ENCODE assay signal across 9 cellular contexts in genomic region chr7:105932835-105933477, GRCh38. TPM values are rescaled to one million over a fixed set of nuclear protein-coding genes. Genes with fewer than 3 reads are reported as not detected.
DNase-seq lines count a peak whose midpoint lies in the region; ATAC-seq, FAIRE-seq and TF ChIP-seq lines count a peak whose summit lies in the region.
"Had no signal": no experiment of that assay in that cellular context is flagged by ENCODE, and none has a peak within 500 bp of the region (broad histone marks: within the 10 kb centered on the region; RNA-seq: fewer than 3 reads in every experiment).

No MANE protein-coding gene starts in this region.

- H3K27ac ChIP-seq in gastroesophageal sphincter (peak overlapping the region; percentile 60 to 79 (median 79)), skeletal muscle tissue (ENCODE audit: low read depth, low read length) (peak overlapping the region; percentile 59)
- H3K27ac ChIP-seq: cardiac muscle cell had no signal

- peak; percentile 97 for DNase-seq in GM04503 (ENCODE audit: low read depth)
- DNase-seq in SW480 (ENCODE audit: low spot score): peak; percentile 99
- no peak for DNase-seq in GM12891 (ENCODE audit: insufficient read length, low spot score)
- no peak for DNase-seq in NOMO-1 treated with DMSO at 0.1 percent for 48 hours (lab: John Stamatoyannopoulos, UW; ENCODE audit: unreplicated experiment)
- no peak for DNase-seq in activated CD8-positive, alpha-beta memory T cell treated with anti-CD3 and anti-CD28 coated beads, Interleukin-2, amount 10 ng/mL, durations not matched to agents 7 days and 5 days

- H3K9ac ChIP-seq in skeletal muscle tissue (ENCODE audit: low read depth in 1 of 3, low read length in 3 of 3): no peak overlapping the region

- peaks cover 29% of the 10 kb centered on the region for H3K27me3 Mint-ChIP-seq in activated CD8-positive, alpha-beta memory T cell treated with anti-CD3 and anti-CD28 coated beads, Interleukin-2, amount 10 ng/mL, durations not matched to agents 7 days and 5 days

- H3K9me3 Mint-ChIP-seq in activated CD8-positive, alpha-beta memory T cell treated with anti-CD3 and anti-CD28 coated beads, Interleukin-2, amount 10 ng/mL, durations not matched to agents 7 days and 5 days (ENCODE audit: low read depth): no peaks in the 10 kb centered on the region

- no peak for TF ChIP-seq POLR2A in gastroesophageal sphincter (IDR thresholded peaks at IDR 0.05)
- no peak for TF ChIP-seq POLR2A in GM12891 (IDR thresholded peaks at IDR 0.05; ENCODE audit: low read depth, low read length)

- peaks cover 2 to 35% (median 16%) of the 10 kb centered on the region in 3 donors for H3K4me1 ChIP-seq in gastroesophageal sphincter
- peaks cover 0 to 9% (median 0%) of the 10 kb centered on the region in 3 donors for H3K4me1 ChIP-seq in skeletal muscle tissue (ENCODE audit: control insufficient read depth in 3 of 3, insufficient read depth in 3 of 3, low read length in 3 of 3)

- FAIRE-seq in GM12891 (lab: Jason Lieb, UNC): no peak

- H3K4me3 Mint-ChIP-seq in activated CD8-positive, alpha-beta memory T cell treated with anti-CD3 and anti-CD28 coated beads, Interleukin-2, amount 10 ng/mL, durations not matched to agents 7 days and 5 days: no peak overlapping the region

- H3K9me3 ChIP-seq in gastroesophageal sphincter (no peaks in the 10 kb centered on the region), skeletal muscle tissue (ENCODE audit: control insufficient read depth in 3 of 3, low read length in 3 of 3) (no peaks in the 10 kb centered on the region)

- H3K4me3 ChIP-seq in gastroesophageal sphincter: no peak overlapping the region
- no peak overlapping the region for H3K4me3 ChIP-seq in skeletal muscle tissue (ENCODE audit: low read length in 3 of 3)
- H3K4me3 ChIP-seq: cardiac muscle cell had no signal

- WGBS in gastroesophageal sphincter (ENCODE audit: low coverage in 1 of 2), 2 donors: 8 to 12% methylated on average over 3 to 8 of the region's 8 CpGs

- H3K27me3 ChIP-seq in gastroesophageal sphincter: no peaks in the 10 kb centered on the region
- H3K27me3 ChIP-seq in skeletal muscle tissue (ENCODE audit: control insufficient read depth in 3 of 3, insufficient read depth in 3 of 3, low read length in 3 of 3): no peaks in the 10 kb centered on the region
- H3K27me3 ChIP-seq: cardiac muscle cell had no signal

- no peaks in the 10 kb centered on the region for H3K4me1 Mint-ChIP-seq in activated CD8-positive, alpha-beta memory T cell treated with anti-CD3 and anti-CD28 coated beads, Interleukin-2, amount 10 ng/mL, durations not matched to agents 7 days and 5 days

- no peak for TF ChIP-seq EP300 in gastroesophageal sphincter (IDR thresholded peaks at IDR 0.05)

- H3K36me3 Mint-ChIP-seq in activated CD8-positive, alpha-beta memory T cell treated with anti-CD3 and anti-CD28 coated beads, Interleukin-2, amount 10 ng/mL, durations not matched to agents 7 days and 5 days: no peaks in the 10 kb centered on the region

- H3K27ac Mint-ChIP-seq in activated CD8-positive, alpha-beta memory T cell treated with anti-CD3 and anti-CD28 coated beads, Interleukin-2, amount 10 ng/mL, durations not matched to agents 7 days and 5 days: no peak overlapping the region

- CTCF ChIA-PET in activated CD8-positive, alpha-beta memory T cell treated with anti-CD3 and anti-CD28 coated beads, Interleukin-2, amount 10 ng/mL, durations not matched to agents 7 days and 5 days (lab: Charles Lee): interaction anchor here (0.7 to 1.0 kb wide), 2 partner anchors 10 to 280 kb away, joined by 3 read pairs; no protein-coding TSS in a partner anchor

- TF ChIP-seq CTCF in gastroesophageal sphincter (IDR thresholded peaks at IDR 0.05): peak in 1 of 4 experiments; percentile 14

- no peaks in the 10 kb centered on the region for H3K36me3 ChIP-seq in gastroesophageal sphincter
- H3K36me3 ChIP-seq in skeletal muscle tissue (ENCODE audit: control insufficient read depth in 3 of 3, insufficient read depth in 3 of 3, low read length in 3 of 3): no peaks in the 10 kb centered on the region
- H3K36me3 ChIP-seq: cardiac muscle cell had no signal

- ATAC-seq in gastroesophageal sphincter (peak; percentile 74), HG03280 (IDR thresholded peaks at IDR 0.05; ENCODE audit: unreplicated experiment) (no peak)
- no peak for ATAC-seq in activated CD8-positive, alpha-beta memory T cell treated with anti-CD3 and anti-CD28 coated beads, Interleukin-2, amount 10 ng/mL, durations not matched to agents 7 days and 5 days

TF ChIP-seq in GM12891, 5 proteins besides CTCF, POLR2A, EP300 and RAD21:
- TF ChIP-seq PAX5 (IDR thresholded peaks at IDR 0.05; ENCODE audit: insufficient read depth, low read length, severe bottlenecking): no peak
- TF ChIP-seq POLR2AphosphoS5 (IDR thresholded peaks at IDR 0.05; ENCODE audit: low read depth, low read length): no peak
- no peak for TF ChIP-seq TAF1 (IDR thresholded peaks at IDR 0.05; ENCODE audit: low read depth, low read length)
- no peak for TF ChIP-seq SPI1 (IDR thresholded peaks at IDR 0.05; ENCODE audit: low read depth, low read length)
- no peak for TF ChIP-seq POU2F2 (IDR thresholded peaks at IDR 0.05; ENCODE audit: low read depth, low read length)
TF ChIP-seq in GM12891: peak in this region for 0.

RNA-seq across cellular contexts. Expression of gene CDHR3, which starts 30.1 kb away (rescaled TPM):
- total RNA-seq in gastroesophageal sphincter: 10 to 100 TPM in 3 of 4 donors, 1 to 10 TPM in 1; 4.3 to 29.5 (median 27.0) TPM
- total RNA-seq in skeletal muscle tissue: 12.0 TPM
- not detected for polyA plus RNA-seq in GM12891 (2012; ENCODE audit: low read depth, missing spikeins)
- under 1 TPM; 0.30 to 0.58 TPM for total RNA-seq in activated CD8-positive, alpha-beta memory T cell treated with anti-CD3 and anti-CD28 coated beads, Interleukin-2, amount 10 ng/mL, durations not matched to agents 7 days and 5 days

RNA-seq across cellular contexts. Expression of gene ATXN7L1, which starts 56.6 kb away (rescaled TPM):
- total RNA-seq in gastroesophageal sphincter (10 to 100 TPM in 1 of 4 donors, 1 to 10 TPM in 3; 5.9 to 21.2 (median 7.7) TPM), skeletal muscle tissue (6.3 TPM)
- polyA plus RNA-seq in GM12891 (2012; ENCODE audit: low read depth, missing spikeins): 0.04 TPM
- total RNA-seq in activated CD8-positive, alpha-beta memory T cell treated with anti-CD3 and anti-CD28 coated beads, Interleukin-2, amount 10 ng/mL, durations not matched to agents 7 days and 5 days: 1 to 10 TPM; 4.2 to 9.1 TPM

Comparison
In these comparisons a context has a peak if more than half of its experiments do, and no peak if none do; other contexts are left out.
1. DNase-seq: peak in GM04503 (single experiment) and SW480 (single experiment); none in GM12891 (single experiment), NOMO-1 treated with DMSO at 0.1 percent for 48 hours (single experiment) and activated CD8-positive, alpha-beta memory T cell treated with anti-CD3 and anti-CD28 coated beads, Interleukin-2, amount 10 ng/mL, durations not matched to agents 7 days and 5 days (single experiment).